ENCODE assay signal across 8 cellular contexts in the genomic region with DNA sequence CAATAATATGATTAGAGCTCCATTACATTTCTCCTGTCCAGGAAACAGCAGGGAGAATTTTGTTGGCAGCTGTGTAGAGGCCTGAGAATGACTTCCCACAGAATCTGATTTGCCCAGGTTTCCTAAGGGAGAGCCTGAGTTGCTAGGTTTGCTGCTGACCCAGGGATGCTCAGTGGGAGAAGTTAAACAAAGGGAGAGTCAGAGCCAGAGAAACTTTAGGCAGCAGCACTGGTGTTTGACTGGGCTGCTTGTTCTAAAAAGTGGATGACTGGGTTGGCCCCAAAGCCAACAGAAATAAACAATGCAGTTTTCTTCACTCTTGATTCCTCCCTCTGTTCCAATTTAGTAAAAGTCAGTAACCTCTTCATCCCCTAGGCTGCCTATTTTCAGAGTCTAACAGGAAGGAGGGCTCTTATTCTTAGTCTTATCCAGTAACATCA.
DNase-seq lines count a peak whose midpoint lies in the region; FAIRE-seq and TF ChIP-seq lines count a peak whose summit lies in the region.
"Not testable (repeated sequence)": the region's sequence is repeated elsewhere in the genome, so short reads cannot be mapped to it uniquely, and the experiment has no call there.

No MANE protein-coding gene starts in this region.

- H3K4me3 Mint-ChIP-seq in astrocyte (ENCODE audit: unreplicated experiment): not testable (repeated sequence)

- not testable (repeated sequence) for H3K9me3 ChIP-seq in MG63; astrocyte (ENCODE audit: insufficient read depth, low read depth, low read length); keratinocyte (ENCODE audit: control insufficient read depth, low read depth, low read length); thyroid gland

- H4K20me1 ChIP-seq in astrocyte (ENCODE audit: insufficient read depth, low read length); keratinocyte (ENCODE audit: control insufficient read depth, extremely low read depth, insufficient read depth, low read length): not testable (repeated sequence)

- H3K9ac ChIP-seq in astrocyte (ENCODE audit: low read length); keratinocyte (ENCODE audit: control insufficient read depth, extremely low read depth, insufficient read depth, low read length): not testable (repeated sequence)

- H3K27ac Mint-ChIP-seq in astrocyte (ENCODE audit: unreplicated experiment): not testable (repeated sequence)

- not testable (repeated sequence) for H3K27me3 ChIP-seq in MG63; astrocyte (ENCODE audit: insufficient read depth, low read length); keratinocyte (ENCODE audit: control insufficient read depth, extremely low read depth, insufficient read depth, low read length); thyroid gland

- not testable (repeated sequence) for H3K27ac ChIP-seq in astrocyte (ENCODE audit: low read depth, low read length); keratinocyte (ENCODE audit: control insufficient read depth, insufficient read depth, low read length)
- peak overlapping the region in 2 of 3 donors; percentile 56 to 58 for H3K27ac ChIP-seq in thyroid gland

- not testable (repeated sequence) for H3K4me2 ChIP-seq in astrocyte (ENCODE audit: low read length); keratinocyte (ENCODE audit: control insufficient read depth, extremely low read depth, insufficient read depth, low read depth, low read length)

- not testable (repeated sequence) for H2AFZ ChIP-seq in astrocyte (ENCODE audit: low read depth, low read length); keratinocyte (ENCODE audit: control insufficient read depth, low read length)

- H3K4me1 ChIP-seq in astrocyte (ENCODE audit: insufficient read depth, low read length) (peaks cover 14% of the 10 kb centered on the region), thyroid gland (peaks cover 15% of the 10 kb centered on the region in 2 donors)
- H3K4me1 ChIP-seq in keratinocyte (ENCODE audit: control insufficient read depth, extremely low read depth, insufficient read depth, low read length): not testable (repeated sequence)

- H3K79me2 ChIP-seq in astrocyte (ENCODE audit: insufficient read depth, low read length); keratinocyte (ENCODE audit: control insufficient read depth, insufficient read depth, low read length): not testable (repeated sequence)

- H3K36me3 ChIP-seq in MG63; astrocyte (ENCODE audit: insufficient read depth, low read length); keratinocyte (ENCODE audit: control insufficient read depth in 2 of 2, extremely low read depth in 1 of 2, insufficient read depth in 2 of 2, low read length in 2 of 2); thyroid gland: not testable (repeated sequence)

- H3K9me3 Mint-ChIP-seq in astrocyte (ENCODE audit: unreplicated experiment): not testable (repeated sequence)

- DNase-seq in DMS 273 (lab: John Stamatoyannopoulos, UW; ENCODE audit: unreplicated experiment) (peak; percentile 47), MG63 (peak; percentile 80), astrocyte (ENCODE audit: low read depth) (peak; percentile 34), dermis blood vessel endothelial cell (peak; percentile 7), globus pallidus (ENCODE audit: low spot score) (peak; percentile 89), pons (ENCODE audit: low spot score) (peak; percentile 94)
- DNase-seq in keratinocyte (ENCODE audit: low read depth, low spot score); thyroid gland: not testable (repeated sequence)

- not testable (repeated sequence) for FAIRE-seq in astrocyte (lab: Jason Lieb, UNC)
- FAIRE-seq in keratinocyte (lab: Jason Lieb, UNC): peak; percentile 73

- H3K9me1 ChIP-seq in keratinocyte (ENCODE audit: control insufficient read depth, extremely low read depth, insufficient read depth, low read length): not testable (repeated sequence)

- H3K4me1 Mint-ChIP-seq in astrocyte (ENCODE audit: low read depth, unreplicated experiment): peaks cover 17% of the 10 kb centered on the region

- intact Hi-C loops in thyroid gland (cut with DNase I): not testable (repeated sequence)

- TF ChIP-seq CTCF in astrocyte (IDR thresholded peaks at IDR 0.05; ENCODE audit: insufficient read depth, low read depth, low read length); keratinocyte (optimal IDR thresholded peaks at IDR 0.05 in 1 of 3, IDR thresholded peaks at IDR 0.05 in 1 of 3, conservative IDR thresholded peaks at IDR 0.05 in 1 of 3; ENCODE audit: extremely low read depth in 1 of 3, insufficient read depth in 2 of 3, low read length in 3 of 3); thyroid gland (IDR thresholded peaks at IDR 0.05): not testable (repeated sequence)

- dilution Hi-C loops in keratinocyte (cut with MboI; ENCODE audit: extremely low pct_ligation_motif_present, low sequenced_read_pairs): not testable (repeated sequence)

- H3K27me3 Mint-ChIP-seq in astrocyte (ENCODE audit: low read depth, unreplicated experiment): not testable (repeated sequence)

- not testable (repeated sequence) for H3K4me3 ChIP-seq in MG63; astrocyte (ENCODE audit: insufficient read depth, low read depth, low read length); keratinocyte (ENCODE audit: control insufficient read depth in 2 of 3, extremely low read depth in 1 of 3, insufficient read depth in 2 of 3, low read depth in 1 of 3, low read length in 3 of 3); thyroid gland (replicated peaks in 1 of 3)

- not testable (repeated sequence) for TF ChIP-seq POLR2A in thyroid gland (IDR thresholded peaks at IDR 0.05)

- not testable (repeated sequence) for H3K36me3 Mint-ChIP-seq in astrocyte (ENCODE audit: low read depth, unreplicated experiment)
